ENCODE assay signal across 8 cellular contexts in the genomic region with DNA sequence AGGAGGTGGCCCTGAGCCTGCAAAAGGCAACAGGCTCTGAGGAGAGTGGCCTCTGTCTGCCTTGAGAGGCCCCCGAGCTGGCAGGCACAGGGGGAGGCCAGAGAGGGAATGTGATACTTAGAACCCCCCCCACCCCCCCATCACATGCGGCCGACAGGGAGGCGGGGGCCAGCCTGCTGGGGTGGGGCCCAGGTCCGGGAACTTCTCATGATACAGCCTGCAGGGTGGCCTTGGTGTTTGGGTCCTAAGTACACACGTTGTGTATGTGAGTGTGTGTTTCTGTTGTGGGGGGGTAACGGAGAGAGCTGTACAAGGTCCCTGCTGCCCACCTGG. TPM values are rescaled to one million over a fixed set of nuclear protein-coding genes. Genes with fewer than 3 reads are reported as not detected.
A peak's percentile ranks its signal among the peaks of the same experiment; 100 is the strongest.
DNase-seq lines count a peak whose midpoint lies in the region; ATAC-seq, FAIRE-seq and TF ChIP-seq lines count a peak whose summit lies in the region.

No MANE protein-coding gene starts in this region.

- H3F3A ChIP-seq in PC-9 (ENCODE audit: insufficient read depth, low read depth) = no peaks in the 10 kb centered on the region

- intact Hi-C loops in endothelial cell of umbilical vein (cut with micrococcal nuclease) = loop anchor here (1.0 to 5.0 kb wide), 3 partner anchors 18 to 275 kb away; partner anchors contain the start of gene FAM193A
- intact Hi-C loops in PC-9 (cut with micrococcal nuclease; ENCODE audit: unreplicated experiment) = no loop called here

- peak overlapping the region; percentile 62 for H3K27ac ChIP-seq in OCI-LY3 (ENCODE audit: low read length)
- H3K27ac ChIP-seq in endothelial cell of umbilical vein (ENCODE audit: insufficient read depth, low read depth, low read length) = peak overlapping the region; percentile 70
- no peak overlapping the region for H3K27ac ChIP-seq in PC-9

- H3K27me3 ChIP-seq in OCI-LY3 (ENCODE audit: low read depth, low read length) (no peaks in the 10 kb centered on the region), endothelial cell of umbilical vein (ENCODE audit: control insufficient read depth in 2 of 2, insufficient read depth in 2 of 2, low read length in 2 of 2) (no peaks in the 10 kb centered on the region), skeletal muscle satellite cell (ENCODE audit: control insufficient read depth, insufficient read depth, low read length) (no peaks in the 10 kb centered on the region), PC-9 (ENCODE audit: insufficient read depth, low read depth) (no peaks in the 10 kb centered on the region)

- H3K9me1 ChIP-seq in endothelial cell of umbilical vein (replicated peaks; ENCODE audit: control insufficient read depth, extremely low read depth, insufficient read depth, low read length) = no peaks in the 10 kb centered on the region

- dilution Hi-C loops in endothelial cell of umbilical vein (cut with MboI; ENCODE audit: extremely low pct_ligation_motif_present, low sequenced_read_pairs) = no loop called here

- BruUV-seq in endothelial cell of umbilical vein (replicated peaks; lab: Mats Ljungman, UMichigan) (no TSS peak), PC-9 (replicated peaks; lab: Mats Ljungman, UMichigan) (no TSS peak)

- no peak for TF ChIP-seq CTCF in OCI-LY3 (IDR thresholded peaks at IDR 0.05; ENCODE audit: low read depth, low read length)
- TF ChIP-seq CTCF in endothelial cell of umbilical vein (IDR thresholded peaks at IDR 0.05; ENCODE audit: extremely low read depth in 1 of 2, insufficient read depth in 1 of 2, low read depth in 1 of 2, low read length in 2 of 2) = no peak
- TF ChIP-seq CTCF in PC-9 (conservative IDR thresholded peaks at IDR 0.05) = no peak

- H3K9me3 ChIP-seq in OCI-LY3 (ENCODE audit: insufficient read depth, low read length) (no peaks in the 10 kb centered on the region), endothelial cell of umbilical vein (replicated peaks; ENCODE audit: control insufficient read depth, insufficient read depth, low read length) (no peaks in the 10 kb centered on the region), skeletal muscle satellite cell (replicated peaks; ENCODE audit: low read length) (no peaks in the 10 kb centered on the region), PC-9 (ENCODE audit: insufficient read depth, low read depth) (no peaks in the 10 kb centered on the region)

- H2AFZ ChIP-seq in OCI-LY3 (ENCODE audit: low read depth, low read length) = 0 out of 2 replicates have a peak overlapping the region, but pooled peaks have one; percentile 88
- no peak overlapping the region for H2AFZ ChIP-seq in endothelial cell of umbilical vein (ENCODE audit: low read depth, low read length)
- H2AFZ ChIP-seq in PC-9 = no peak overlapping the region

- no peaks in the 10 kb centered on the region for H3K9me2 ChIP-seq in PC-9 (ENCODE audit: insufficient read depth)

- CTCF ChIA-PET in endothelial cell of umbilical vein (lab: Charles Lee) (interaction anchor here (1.2 to 4.5 kb wide), 5 partner anchors 9 to 48 kb away, joined by 4 to 34 read pairs (median 7); no protein-coding TSS in a partner anchor), PC-9 (lab: Charles Lee) (no interaction called here)

- H3K4me3 ChIP-seq in OCI-LY3 (ENCODE audit: low read length) (peak overlapping the region; percentile 81), endothelial cell of umbilical vein (replicated peaks in 1 of 3; ENCODE audit: insufficient read depth in 1 of 3, low read depth in 1 of 3, low read length in 3 of 3) (peak overlapping the region; percentile 7 to 57 (median 39)), skeletal muscle satellite cell (ENCODE audit: low read length) (peak overlapping the region; percentile 76), PC-9 (no peak overlapping the region)

- H4K20me1 ChIP-seq in OCI-LY3 (ENCODE audit: insufficient read depth, low read length) (peaks cover 5% of the 10 kb centered on the region), endothelial cell of umbilical vein (replicated peaks; ENCODE audit: control insufficient read depth, extremely low read depth, insufficient read depth, low read length) (no peaks in the 10 kb centered on the region), PC-9 (ENCODE audit: insufficient read depth) (peaks cover 3% of the 10 kb centered on the region; the same call in 1 of the 2 replicates)

- DNase-seq in endothelial cell of umbilical vein (ENCODE audit: low read depth, low spot score) (no peak), PC-9 (no peak), T-helper 9 cell (no peak)

- peak overlapping the region; percentile 89 for H3K9ac ChIP-seq in OCI-LY3 (ENCODE audit: low read length)
- peak overlapping the region; percentile 61 for H3K9ac ChIP-seq in endothelial cell of umbilical vein (replicated peaks; ENCODE audit: extremely low read depth, insufficient read depth, low read length)
- peak overlapping the region; percentile 87 for H3K9ac ChIP-seq in skeletal muscle satellite cell (ENCODE audit: low read depth, low read length)

- no peak for TF ChIP-seq POLR2A in endothelial cell of umbilical vein (IDR thresholded peaks at IDR 0.05; ENCODE audit: low read depth, low read length)

- POLR2A ChIA-PET in endothelial cell of umbilical vein (lab: Charles Lee) = interaction anchor here (2.9 kb wide), 1 partner anchor 14 kb away, joined by 13 read pairs; no protein-coding TSS in a partner anchor
- POLR2A ChIA-PET in PC-9 (lab: Charles Lee; ENCODE audit: unreplicated experiment) = no interaction called here

- peaks cover 3% of the 10 kb centered on the region for H3K36me3 ChIP-seq in OCI-LY3 (replicated peaks; ENCODE audit: low read depth, low read length)
- no peaks in the 10 kb centered on the region for H3K36me3 ChIP-seq in endothelial cell of umbilical vein (ENCODE audit: control insufficient read depth in 2 of 2, extremely low read depth in 1 of 2, insufficient read depth in 2 of 2, low read length in 2 of 2)
- peaks cover 18% of the 10 kb centered on the region for H3K36me3 ChIP-seq in skeletal muscle satellite cell (ENCODE audit: insufficient read depth, low read length)
- H3K36me3 ChIP-seq in PC-9 (ENCODE audit: low read depth) = no peaks in the 10 kb centered on the region

- FAIRE-seq in endothelial cell of umbilical vein (lab: Jason Lieb, UNC) = no peak

- H3K4me2 ChIP-seq in OCI-LY3 (ENCODE audit: low read length) (peak overlapping the region; percentile 84), endothelial cell of umbilical vein (ENCODE audit: insufficient read depth, low read length) (peak overlapping the region; percentile 59), skeletal muscle satellite cell (ENCODE audit: low read length) (peak overlapping the region; percentile 94), PC-9 (no peak overlapping the region)

- H3K4me1 ChIP-seq in OCI-LY3 (ENCODE audit: low read length) (peaks cover 30% of the 10 kb centered on the region), endothelial cell of umbilical vein (ENCODE audit: control insufficient read depth, extremely low read depth, insufficient read depth, low read length) (peaks cover 21% of the 10 kb centered on the region), skeletal muscle satellite cell (ENCODE audit: control insufficient read depth, insufficient read depth, low read length) (peaks cover 30% of the 10 kb centered on the region), PC-9 (replicated peaks; ENCODE audit: insufficient read depth) (0 out of 2 replicates have a peak, but pooled peaks cover 7% of the 10 kb centered on the region)

- H3K79me2 ChIP-seq in OCI-LY3 (ENCODE audit: low read length) = peaks cover 38% of the 10 kb centered on the region
- H3K79me2 ChIP-seq in endothelial cell of umbilical vein (ENCODE audit: control insufficient read depth, insufficient read depth, low read length) = peaks cover 55% of the 10 kb centered on the region
- no peaks in the 10 kb centered on the region for H3K79me2 ChIP-seq in PC-9 (ENCODE audit: low read depth)

- ATAC-seq in GM19324 (IDR thresholded peaks at IDR 0.05; ENCODE audit: low FRiP score, unreplicated experiment) = peak; percentile 20
- no peak for ATAC-seq in HG03108 (IDR thresholded peaks at IDR 0.05; ENCODE audit: unreplicated experiment)
- ATAC-seq in GM18498 (IDR thresholded peaks at IDR 0.05; ENCODE audit: unreplicated experiment) = no peak

TF ChIP-seq in endothelial cell of umbilical vein, 7 proteins besides CTCF, POLR2A, EP300 and RAD21 (continues in another document):
- no peak for TF ChIP-seq POLR2AphosphoS5 (IDR thresholded peaks at IDR 0.05; ENCODE audit: insufficient read depth, low read depth, low read length)

RNA-seq across cellular contexts. Expression of gene SH3BP2, which starts 19.7 kb away (rescaled TPM):
- total RNA-seq in endothelial cell of umbilical vein (69.2 and 73.1 TPM in 2 replicates), PC-9 (2021) (40.4 and 54.0 TPM in 2 replicates)
- polyA plus RNA-seq in endothelial cell of umbilical vein = 62.9 and 73.9 TPM in 2 replicates
- polyA plus RNA-seq in endothelial cell of umbilical vein (2011; cell fraction: cytosol; rRNA removed) = 21.9 and 32.7 TPM in 2 replicates
- 220 and 232 TPM in 2 replicates for polyA plus RNA-seq in endothelial cell of umbilical vein (2011; cell fraction: nucleus; rRNA removed)
- 24.3 and 30.0 TPM in 2 replicates for polyA plus RNA-seq in endothelial cell of umbilical vein (2012)
- polyA minus RNA-seq in endothelial cell of umbilical vein = 149 and 192 TPM in 2 replicates
- 7.4 TPM for polyA minus RNA-seq in endothelial cell of umbilical vein (2011; cell fraction: cytosol; rRNA and poly(A)+ RNA removed)
- polyA minus RNA-seq in endothelial cell of umbilical vein (2011; cell fraction: nucleus; rRNA and poly(A)+ RNA removed) = 74.5 and 84.1 TPM in 2 replicates
- total RNA-seq in skeletal muscle satellite cell (2012; rRNA removed) = 16.4 and 30.4 TPM in 2 replicates

RNA-seq across cellular contexts. Expression of gene ADD1, which starts 31.1 kb away (rescaled TPM):
- total RNA-seq in endothelial cell of umbilical vein (280 and 305 TPM in 2 replicates), PC-9 (2021) (178 and 181 TPM in 2 replicates)
- polyA plus RNA-seq in endothelial cell of umbilical vein = 219 and 240 TPM in 2 replicates
- 224 and 238 TPM in 2 replicates for polyA plus RNA-seq in endothelial cell of umbilical vein (2011; cell fraction: cytosol; rRNA removed)
- 419 and 491 TPM in 2 replicates for polyA plus RNA-seq in endothelial cell of umbilical vein (2011; cell fraction: nucleus; rRNA removed)
- polyA plus RNA-seq in endothelial cell of umbilical vein (2012) = 207 and 220 TPM in 2 replicates
- polyA minus RNA-seq in endothelial cell of umbilical vein = 189 and 232 TPM in 2 replicates
- 23.2 TPM for polyA minus RNA-seq in endothelial cell of umbilical vein (2011; cell fraction: cytosol; rRNA and poly(A)+ RNA removed)
- 162 and 211 TPM in 2 replicates for polyA minus RNA-seq in endothelial cell of umbilical vein (2011; cell fraction: nucleus; rRNA and poly(A)+ RNA removed)
- 109 and 111 TPM in 2 replicates for total RNA-seq in skeletal muscle satellite cell (2012; rRNA removed)

RNA-seq across cellular contexts. Expression of gene TNIP2, which starts 56.4 kb away (rescaled TPM):
- total RNA-seq in endothelial cell of umbilical vein (49.0 and 52.1 TPM in 2 replicates), PC-9 (2021) (37.1 and 44.8 TPM in 2 replicates)
- polyA plus RNA-seq in endothelial cell of umbilical vein = 37.7 and 40.4 TPM in 2 replicates
- 36.9 and 45.5 TPM in 2 replicates for polyA plus RNA-seq in endothelial cell of umbilical vein (2011; cell fraction: cytosol; rRNA removed)
- polyA plus RNA-seq in endothelial cell of umbilical vein (2011; cell fraction: nucleus; rRNA removed) = 77.9 and 79.6 TPM in 2 replicates
- 38.1 and 44.1 TPM in 2 replicates for polyA plus RNA-seq in endothelial cell of umbilical vein (2012)
- polyA minus RNA-seq in endothelial cell of umbilical vein = 26.4 and 28.3 TPM in 2 replicates
- 8.7 TPM for polyA minus RNA-seq in endothelial cell of umbilical vein (2011; cell fraction: cytosol; rRNA and poly(A)+ RNA removed)
- 12.2 and 25.3 TPM in 2 replicates for polyA minus RNA-seq in endothelial cell of umbilical vein (2011; cell fraction: nucleus; rRNA and poly(A)+ RNA removed)
- total RNA-seq in skeletal muscle satellite cell (2012; rRNA removed) = 37.4 and 41.6 TPM in 2 replicates
